ENCODE assay signal across 25 cellular contexts in genomic region chr1:33297911-33298622, GRCh38. TPM values are rescaled to one million over a fixed set of nuclear protein-coding genes. Genes with fewer than 3 reads are reported as not detected.
A peak's percentile ranks its signal among the peaks of the same experiment; 100 is the strongest.
DNase-seq lines count a peak whose midpoint lies in the region; FAIRE-seq and TF ChIP-seq lines count a peak whose summit lies in the region.
"Had no signal": no experiment of that assay in that cellular context is flagged by ENCODE, and none has a peak within 500 bp of the region (broad histone marks: within the 10 kb centered on the region; RNA-seq: fewer than 3 reads in every experiment).

No MANE protein-coding gene starts in this region.

- H3K4me3 Mint-ChIP-seq in activated CD4-positive, alpha-beta T cell treated with anti-CD3 and anti-CD28 coated beads, Interleukin-2, amount 10 ng/mL, durations not matched to agents 7 days and 5 days = no peak overlapping the region
- no peak overlapping the region for H3K4me3 Mint-ChIP-seq in astrocyte (ENCODE audit: unreplicated experiment)
- H3K4me3 Mint-ChIP-seq: activated CD4-positive, alpha-beta memory T cell treated with anti-CD3 and anti-CD28 coated beads for 36 hours; activated naive CD4-positive, alpha-beta T cell treated with anti-CD3 and anti-CD28 coated beads, Interleukin-2, amount 50 U/mL, for 24 hours; activated T-helper 17 cell treated with anti-CD3 and anti-CD28 coated beads, Interleukin-2, amount 50 U/mL, for 72 hours; endodermal cell; IgD-negative memory B cell had no signal

- intact Hi-C loops in esophagus squamous epithelium (cut with DNase I) = loop anchor here (5.0 kb wide), 2 partner anchors 69 to 169 kb away; no protein-coding TSS in a partner anchor

- TF ChIP-seq CTCF in astrocyte (IDR thresholded peaks at IDR 0.05; ENCODE audit: insufficient read depth, low read depth, low read length) = no peak
- TF ChIP-seq CTCF in esophagus squamous epithelium (IDR thresholded peaks at IDR 0.05) = no peak
- TF ChIP-seq CTCF in suprapubic skin (IDR thresholded peaks at IDR 0.05) = no peak

- H3K79me2 ChIP-seq in astrocyte (ENCODE audit: insufficient read depth, low read length) = peaks cover 7% of the 10 kb centered on the region

- 78 to 92% methylated on average over 3 to 4 of the region's 4 CpGs for WGBS in esophagus squamous epithelium, 2 donors
- 94% methylated on average over 4 of the region's 4 CpGs for WGBS in suprapubic skin

- peaks cover 2% of the 10 kb centered on the region for H3K4me1 ChIP-seq in astrocyte (ENCODE audit: insufficient read depth, low read length)
- peaks cover 0 to 69% (median 18%) of the 10 kb centered on the region in 3 donors for H3K4me1 ChIP-seq in esophagus squamous epithelium
- H3K4me1 ChIP-seq in suprapubic skin = peaks cover 16% of the 10 kb centered on the region

- H3K4me2 ChIP-seq in astrocyte (ENCODE audit: low read length) = no peak overlapping the region

- no peak for DNase-seq in activated CD4-positive, alpha-beta T cell treated with anti-CD3 and anti-CD28 coated beads, Interleukin-2, amount 10 ng/mL, durations not matched to agents 7 days and 5 days
- DNase-seq in activated CD4-positive, alpha-beta T cell treated with anti-CD3 and anti-CD28 coated beads, Interleukin-2, amount 50 U/mL, for 48 hours = no peak
- DNase-seq in astrocyte (ENCODE audit: low read depth) = no peak
- DNase-seq in esophagus squamous epithelium (lab: John Stamatoyannopoulos, UW) = no peak
- DNase-seq in suprapubic skin (ENCODE audit: low spot score in 2 of 2) = peak; percentile 32 to 37
- DNase-seq in NCI-H748 treated with DMSO at 0.1 percent for 48 hours (lab: John Stamatoyannopoulos, UW) = no peak
- no peak for DNase-seq in NCI-H2107 treated with DMSO at 0.1 percent for 48 hours (lab: John Stamatoyannopoulos, UW; ENCODE audit: unreplicated experiment)
- no peak for DNase-seq in activated CD4-positive, CD25-positive, alpha-beta regulatory T cell treated with anti-CD3 and anti-CD28 coated beads, Interleukin-2, amount 50 U/mL, for 72 hours
- DNase-seq: NCI-H1694 treated with DMSO at 0.1 percent for 48 hours had no signal

- CTCF ChIA-PET in activated CD4-positive, alpha-beta T cell treated with anti-CD3 and anti-CD28 coated beads, Interleukin-2, amount 10 ng/mL, durations not matched to agents 7 days and 5 days (lab: Charles Lee) = interaction anchor here (0.6 to 1.6 kb wide), 4 partner anchors 9 to 64 kb away, joined by 3 to 4 read pairs (median 3); no protein-coding TSS in a partner anchor

- H3K27me3 ChIP-seq in astrocyte (ENCODE audit: insufficient read depth, low read length) (no peaks in the 10 kb centered on the region), esophagus squamous epithelium (no peaks in the 10 kb centered on the region), suprapubic skin (no peaks in the 10 kb centered on the region)
- H3K27me3 ChIP-seq: cardiac muscle cell, heart left ventricle, left lung had no signal

- TF ChIP-seq EP300 in suprapubic skin (IDR thresholded peaks at IDR 0.05) = no peak

- H3K9me3 Mint-ChIP-seq in activated CD4-positive, alpha-beta T cell treated with anti-CD3 and anti-CD28 coated beads, Interleukin-2, amount 10 ng/mL, durations not matched to agents 7 days and 5 days = peaks cover 4% of the 10 kb centered on the region
- H3K9me3 Mint-ChIP-seq in astrocyte (ENCODE audit: unreplicated experiment) = no peaks in the 10 kb centered on the region
- H3K9me3 Mint-ChIP-seq: activated CD4-positive, alpha-beta memory T cell treated with anti-CD3 and anti-CD28 coated beads for 36 hours; activated naive CD4-positive, alpha-beta T cell treated with anti-CD3 and anti-CD28 coated beads, Interleukin-2, amount 50 U/mL, for 24 hours; activated T-helper 17 cell treated with anti-CD3 and anti-CD28 coated beads, Interleukin-2, amount 50 U/mL, for 72 hours; IgD-negative memory B cell had no signal

- H3K27ac ChIP-seq in astrocyte (ENCODE audit: low read depth, low read length) = no peak overlapping the region
- peak overlapping the region; percentile 5 to 34 (median 15) for H3K27ac ChIP-seq in esophagus squamous epithelium
- no peak overlapping the region for H3K27ac ChIP-seq in suprapubic skin
- H3K27ac ChIP-seq: cardiac muscle cell had no signal

- peaks cover 5% of the 10 kb centered on the region for H3K36me3 ChIP-seq in astrocyte (ENCODE audit: insufficient read depth, low read length)
- peaks cover 0 to 76% (median 0%) of the 10 kb centered on the region in 3 donors for H3K36me3 ChIP-seq in esophagus squamous epithelium
- peaks cover 29% of the 10 kb centered on the region for H3K36me3 ChIP-seq in suprapubic skin

- H3K4me3 ChIP-seq in astrocyte (ENCODE audit: insufficient read depth, low read depth, low read length) (no peak overlapping the region), esophagus squamous epithelium (no peak overlapping the region), suprapubic skin (no peak overlapping the region)
- H3K4me3 ChIP-seq: cardiac muscle cell, heart left ventricle, left lung had no signal

- no peaks in the 10 kb centered on the region for H3K9me3 ChIP-seq in astrocyte (ENCODE audit: insufficient read depth, low read depth, low read length)
- no peaks in the 10 kb centered on the region for H3K9me3 ChIP-seq in esophagus squamous epithelium
- H3K9me3 ChIP-seq in suprapubic skin = no peaks in the 10 kb centered on the region
- H3K9me3 ChIP-seq: heart left ventricle, left lung had no signal

- H3K27me3 Mint-ChIP-seq in activated CD4-positive, alpha-beta T cell treated with anti-CD3 and anti-CD28 coated beads, Interleukin-2, amount 10 ng/mL, durations not matched to agents 7 days and 5 days = no peaks in the 10 kb centered on the region
- H3K27me3 Mint-ChIP-seq in astrocyte (ENCODE audit: low read depth, unreplicated experiment) = no peaks in the 10 kb centered on the region
- H3K27me3 Mint-ChIP-seq: activated CD4-positive, alpha-beta memory T cell treated with anti-CD3 and anti-CD28 coated beads for 36 hours; activated naive CD4-positive, alpha-beta T cell treated with anti-CD3 and anti-CD28 coated beads, Interleukin-2, amount 50 U/mL, for 24 hours; activated T-helper 17 cell treated with anti-CD3 and anti-CD28 coated beads, Interleukin-2, amount 50 U/mL, for 72 hours; IgD-negative memory B cell had no signal

- no peak for FAIRE-seq in astrocyte (lab: Jason Lieb, UNC)
- FAIRE-seq: TTC549 had no signal

- peak overlapping the region; percentile 77 for H3K27ac Mint-ChIP-seq in activated CD4-positive, alpha-beta T cell treated with anti-CD3 and anti-CD28 coated beads, Interleukin-2, amount 10 ng/mL, durations not matched to agents 7 days and 5 days
- peak overlapping the region; percentile 26 for H3K27ac Mint-ChIP-seq in astrocyte (ENCODE audit: unreplicated experiment)
- H3K27ac Mint-ChIP-seq: activated CD4-positive, alpha-beta memory T cell treated with anti-CD3 and anti-CD28 coated beads for 36 hours; activated naive CD4-positive, alpha-beta T cell treated with anti-CD3 and anti-CD28 coated beads, Interleukin-2, amount 50 U/mL, for 24 hours; activated T-helper 17 cell treated with anti-CD3 and anti-CD28 coated beads, Interleukin-2, amount 50 U/mL, for 72 hours; endodermal cell; IgD-negative memory B cell had no signal

- peaks cover 25% of the 10 kb centered on the region for H4K20me1 ChIP-seq in astrocyte (ENCODE audit: insufficient read depth, low read length)

- H3K4me1 Mint-ChIP-seq in activated CD4-positive, alpha-beta T cell treated with anti-CD3 and anti-CD28 coated beads, Interleukin-2, amount 10 ng/mL, durations not matched to agents 7 days and 5 days = peaks cover 40% of the 10 kb centered on the region
- peaks cover 2% of the 10 kb centered on the region for H3K4me1 Mint-ChIP-seq in astrocyte (ENCODE audit: low read depth, unreplicated experiment)
- H3K4me1 Mint-ChIP-seq: activated T-helper 17 cell treated with anti-CD3 and anti-CD28 coated beads, Interleukin-2, amount 50 U/mL, for 72 hours; endodermal cell had no signal

- POLR2A ChIA-PET in activated CD4-positive, alpha-beta T cell treated with anti-CD3 and anti-CD28 coated beads, Interleukin-2, amount 10 ng/mL, durations not matched to agents 7 days and 5 days (lab: Charles Lee) = no interaction called here

- no peak overlapping the region for H2AFZ ChIP-seq in astrocyte (ENCODE audit: low read depth, low read length)

- TF ChIP-seq POLR2A in esophagus squamous epithelium (IDR thresholded peaks at IDR 0.05) = no peak
- TF ChIP-seq POLR2A in suprapubic skin (IDR thresholded peaks at IDR 0.05) = no peak

- no peak overlapping the region for H3K9ac ChIP-seq in astrocyte (ENCODE audit: low read length)

- H3K36me3 Mint-ChIP-seq in activated CD4-positive, alpha-beta T cell treated with anti-CD3 and anti-CD28 coated beads, Interleukin-2, amount 10 ng/mL, durations not matched to agents 7 days and 5 days (ENCODE audit: low read depth) = peaks cover 33% of the 10 kb centered on the region
- peaks cover 35% of the 10 kb centered on the region for H3K36me3 Mint-ChIP-seq in astrocyte (ENCODE audit: low read depth, unreplicated experiment)

RNA-seq across cellular contexts. Expression of gene A3GALT2, which starts 22.8 kb away (rescaled TPM):
- not detected for total RNA-seq in activated CD4-positive, alpha-beta T cell treated with anti-CD3 and anti-CD28 coated beads, Interleukin-2, amount 10 ng/mL, durations not matched to agents 7 days and 5 days
- total RNA-seq in astrocyte (not detected in 2 replicates), esophagus squamous epithelium (not detected), suprapubic skin (not detected)
- total RNA-seq: activated CD4-positive, alpha-beta memory T cell treated with anti-CD3 and anti-CD28 coated beads for 36 hours; activated T-helper 17 cell treated with anti-CD3 and anti-CD28 coated beads, Interleukin-2, amount 50 U/mL, for 72 hours; cardiac muscle cell; dermis blood vessel endothelial cell; endodermal cell; esophagus mucosa; left lung; NCI-H460; RPMI7951; SK-MEL-5; subcutaneous adipose tissue; urinary bladder had no signal

RNA-seq across cellular contexts. Expression of gene ZNF362, which starts 41.8 kb away (rescaled TPM):
- total RNA-seq in activated CD4-positive, alpha-beta T cell treated with anti-CD3 and anti-CD28 coated beads, Interleukin-2, amount 10 ng/mL, durations not matched to agents 7 days and 5 days = 10 to 100 TPM; 21.4 to 21.8 TPM
- total RNA-seq in astrocyte (38.7 and 43.8 TPM in 2 replicates), esophagus squamous epithelium (10 to 100 TPM in 3 of 4 donors, 1 to 10 TPM in 1; 3.6 to 18.9 (median 13.7) TPM), suprapubic skin (10 to 100 TPM; 18.7 to 23.9 (median 21.9) TPM)

Comparison
In these comparisons a context has a peak if more than half of its experiments do, and no peak if none do; other contexts are left out.
1. DNase-seq: peak in suprapubic skin (2 of 2); none in activated CD4-positive, alpha-beta T cell treated with anti-CD3 and anti-CD28 coated beads, Interleukin-2, amount 10 ng/mL, durations not matched to agents 7 days and 5 days (single experiment), activated CD4-positive, alpha-beta T cell treated with anti-CD3 and anti-CD28 coated beads, Interleukin-2, amount 50 U/mL, for 48 hours (0 of 2), astrocyte (single experiment), esophagus squamous epithelium (single experiment), NCI-H748 treated with DMSO at 0.1 percent for 48 hours (single experiment), NCI-H2107 treated with DMSO at 0.1 percent for 48 hours (single experiment) and activated CD4-positive, CD25-positive, alpha-beta regulatory T cell treated with anti-CD3 and anti-CD28 coated beads, Interleukin-2, amount 50 U/mL, for 72 hours (single experiment).
2. H3K27ac ChIP-seq: peak in esophagus squamous epithelium (4 of 4); none in astrocyte (single experiment) and suprapubic skin (single experiment).